In genomic region chr2:106020821-106021316, GRCh38 we compare ENCODE assay signal across 11 cellular contexts.
DNase-seq lines count a peak whose midpoint lies in the region; ATAC-seq and TF ChIP-seq lines count a peak whose summit lies in the region.
"Had no signal": no experiment of that assay in that cellular context is flagged by ENCODE, and none has a peak within 500 bp of the region (broad histone marks: within the 10 kb centered on the region; RNA-seq: fewer than 3 reads in every experiment).

No MANE protein-coding gene starts in this region.

- no peak for TF ChIP-seq POLR2A in stomach (IDR thresholded peaks at IDR 0.05)

- no peak for TF ChIP-seq CTCF in stomach (IDR thresholded peaks at IDR 0.05)

- no peak overlapping the region for H3K4me3 Mint-ChIP-seq in effector memory CD8-positive, alpha-beta T cell
- H3K4me3 Mint-ChIP-seq: activated B cell treated with CpG ODN at 0.5 μM for 24 hours; naive thymus-derived CD4-positive, alpha-beta T cell had no signal

- no peaks in the 10 kb centered on the region for H3K27me3 Mint-ChIP-seq in effector memory CD8-positive, alpha-beta T cell

- TF ChIP-seq EP300 in stomach (IDR thresholded peaks at IDR 0.05) = no peak

- ATAC-seq in effector memory CD8-positive, alpha-beta T cell (replicated peaks) = no peak
- ATAC-seq in HG03521 (IDR thresholded peaks at IDR 0.05; ENCODE audit: unreplicated experiment) = no peak
- ATAC-seq: naive thymus-derived CD4-positive, alpha-beta T cell had no signal

- H3K4me1 Mint-ChIP-seq in effector memory CD8-positive, alpha-beta T cell (ENCODE audit: low read depth in 2 of 2) = peaks cover 5 to 9% of the 10 kb centered on the region in 2 donors
- H3K4me1 Mint-ChIP-seq: activated B cell treated with CpG ODN at 0.5 μM for 24 hours had no signal

- no peaks in the 10 kb centered on the region for H3K9me3 ChIP-seq in stomach

- H3K36me3 ChIP-seq in stomach = no peaks in the 10 kb centered on the region

- peak; percentile 91 for DNase-seq in NCI-H1092 (lab: John Stamatoyannopoulos, UW)
- peak; percentile 26 for DNase-seq in NCI-H345 treated with DMSO at 0.1 percent for 48 hours (lab: John Stamatoyannopoulos, UW; ENCODE audit: unreplicated experiment)
- DNase-seq in head of caudate nucleus = peak in 24 of 42 donors; percentile 7 to 61 (median 34)
- no peak for DNase-seq in stomach
- no peak for DNase-seq in effector memory CD8-positive, alpha-beta T cell
- no peak for DNase-seq in activated CD4-positive, alpha-beta T cell treated with anti-CD3 and anti-CD28 coated beads for 4 hours
- DNase-seq: activated B cell treated with CpG ODN at 0.5 μM for 24 hours; erythroblast; naive thymus-derived CD4-positive, alpha-beta T cell; SHP77 treated with DMSO at 0.1 percent for 48 hours had no signal

- WGBS in stomach, 5 donors = 23 to 48% (median 37%) methylated on average over 7 of the region's 7 CpGs

- intact Hi-C loops in head of caudate nucleus (cut with DNase I) = no loop called here
- intact Hi-C loops in stomach (cut with DNase I; ENCODE audit: low total_unique reads) = no loop called here

- H3K9me3 Mint-ChIP-seq in effector memory CD8-positive, alpha-beta T cell = no peaks in the 10 kb centered on the region
- H3K9me3 Mint-ChIP-seq: activated B cell treated with CpG ODN at 0.5 μM for 24 hours had no signal

- peaks cover 0 to 28% (median 13%) of the 10 kb centered on the region in 4 donors for H3K4me1 ChIP-seq in stomach

- H3K36me3 Mint-ChIP-seq in effector memory CD8-positive, alpha-beta T cell (ENCODE audit: insufficient read depth) = no peaks in the 10 kb centered on the region
- H3K36me3 Mint-ChIP-seq: naive thymus-derived CD4-positive, alpha-beta T cell had no signal

- no peak overlapping the region for H3K27ac Mint-ChIP-seq in effector memory CD8-positive, alpha-beta T cell
- H3K27ac Mint-ChIP-seq: activated B cell treated with CpG ODN at 0.5 μM for 24 hours; naive thymus-derived CD4-positive, alpha-beta T cell had no signal

- no peaks in the 10 kb centered on the region for H3K27me3 ChIP-seq in stomach

- H3K4me3 ChIP-seq in stomach = no peak overlapping the region

- peak overlapping the region in 4 of 5 donors; percentile 8 to 56 (median 40) for H3K27ac ChIP-seq in stomach

Comparison
In these comparisons a context has a peak if more than half of its experiments do, and no peak if none do; other contexts are left out.
1. DNase-seq: peak in NCI-H1092 (single experiment), NCI-H345 treated with DMSO at 0.1 percent for 48 hours (single experiment) and head of caudate nucleus (24 of 42); none in stomach (single experiment), effector memory CD8-positive, alpha-beta T cell (0 of 3) and activated CD4-positive, alpha-beta T cell treated with anti-CD3 and anti-CD28 coated beads for 4 hours (0 of 2).